10 cellular contexts compared by ENCODE assay signal in genomic region chr16:3646348-3646920, GRCh38. TPM values are rescaled to one million over a fixed set of nuclear protein-coding genes. Genes with fewer than 3 reads are reported as not detected.
DNase-seq lines count a peak whose midpoint lies in the region; ATAC-seq lines count a peak whose summit lies in the region.
"Had no signal": no experiment of that assay in that cellular context is flagged by ENCODE, and none has a peak within 500 bp of the region (broad histone marks: within the 10 kb centered on the region; RNA-seq: fewer than 3 reads in every experiment).

No MANE protein-coding gene starts in this region.

- H3K27me3 ChIP-seq in skeletal muscle tissue (ENCODE audit: control insufficient read depth in 3 of 3, insufficient read depth in 3 of 3, low read length in 3 of 3) = no peaks in the 10 kb centered on the region
- H3K27me3 ChIP-seq: vagina had no signal

- H3K4me3 ChIP-seq in skeletal muscle tissue (ENCODE audit: low read length in 3 of 3) = no peak overlapping the region
- H3K4me3 ChIP-seq: vagina had no signal

- peak overlapping the region in 1 of 3 donors; percentile 40 for H3K9ac ChIP-seq in skeletal muscle tissue (ENCODE audit: low read depth in 1 of 3, low read length in 3 of 3)

- H3K4me1 ChIP-seq in skeletal muscle tissue (ENCODE audit: control insufficient read depth in 3 of 3, insufficient read depth in 3 of 3, low read length in 3 of 3) = peaks cover 0 to 17% (median 15%) of the 10 kb centered on the region in 3 donors

- peak; percentile 69 for ATAC-seq in esophagus mucosa

- peak overlapping the region; percentile 30 for H3K27ac ChIP-seq in skeletal muscle tissue (ENCODE audit: low read depth, low read length)
- H3K27ac ChIP-seq: vagina had no signal

- H3K36me3 ChIP-seq in skeletal muscle tissue (ENCODE audit: control insufficient read depth in 3 of 3, insufficient read depth in 3 of 3, low read length in 3 of 3) = peaks cover 0 to 7% (median under 1%) of the 10 kb centered on the region in 3 donors

- no peaks in the 10 kb centered on the region for H3K9me3 ChIP-seq in skeletal muscle tissue (ENCODE audit: control insufficient read depth in 3 of 3, low read length in 3 of 3)
- H3K9me3 ChIP-seq: vagina had no signal

- DNase-seq in NCI-H2171 treated with DMSO at 0.1 percent for 48 hours (lab: John Stamatoyannopoulos, UW) (peak; percentile 64), NCI-H2171 (lab: John Stamatoyannopoulos, UW) (no peak), NCI-H748 treated with DMSO at 0.1 percent for 48 hours (lab: John Stamatoyannopoulos, UW) (peak; percentile 74), hypothalamus (lab: John Stamatoyannopoulos, UW) (no peak), GM19238 (ENCODE audit: insufficient read length, low spot score) (no peak)
- DNase-seq in effector CD8-positive, alpha-beta T cell (lab: John Stamatoyannopoulos, UW) = no peak
- DNase-seq: stimulated activated CD4-positive, alpha-beta T cell treated with anti-CD3 and anti-CD28 coated beads, Interleukin-12 subunit alpha, Interleukin-12 subunit beta, amount 100 ng/mL, for 4 hours had no signal

RNA-seq across cellular contexts. Expression of gene DNASE1, which starts 8.1 kb away (rescaled TPM):
- 7.9 TPM for total RNA-seq in esophagus mucosa
- 15.1 TPM for total RNA-seq in skeletal muscle tissue

RNA-seq across cellular contexts. Expression of gene SLX4, which starts 35.0 kb away (rescaled TPM):
- 4.0 TPM for total RNA-seq in esophagus mucosa
- total RNA-seq in skeletal muscle tissue = 1.6 TPM

Comparison
In these comparisons a context has a peak if more than half of its experiments do, and no peak if none do; other contexts are left out.
1. DNase-seq: peak in NCI-H2171 treated with DMSO at 0.1 percent for 48 hours (single experiment) and NCI-H748 treated with DMSO at 0.1 percent for 48 hours (single experiment); none in NCI-H2171 (single experiment), effector CD8-positive, alpha-beta T cell (single experiment), hypothalamus (0 of 51) and GM19238 (single experiment).